Comparison of ENCODE assay signal across 1 cellular context in the genomic region with DNA sequence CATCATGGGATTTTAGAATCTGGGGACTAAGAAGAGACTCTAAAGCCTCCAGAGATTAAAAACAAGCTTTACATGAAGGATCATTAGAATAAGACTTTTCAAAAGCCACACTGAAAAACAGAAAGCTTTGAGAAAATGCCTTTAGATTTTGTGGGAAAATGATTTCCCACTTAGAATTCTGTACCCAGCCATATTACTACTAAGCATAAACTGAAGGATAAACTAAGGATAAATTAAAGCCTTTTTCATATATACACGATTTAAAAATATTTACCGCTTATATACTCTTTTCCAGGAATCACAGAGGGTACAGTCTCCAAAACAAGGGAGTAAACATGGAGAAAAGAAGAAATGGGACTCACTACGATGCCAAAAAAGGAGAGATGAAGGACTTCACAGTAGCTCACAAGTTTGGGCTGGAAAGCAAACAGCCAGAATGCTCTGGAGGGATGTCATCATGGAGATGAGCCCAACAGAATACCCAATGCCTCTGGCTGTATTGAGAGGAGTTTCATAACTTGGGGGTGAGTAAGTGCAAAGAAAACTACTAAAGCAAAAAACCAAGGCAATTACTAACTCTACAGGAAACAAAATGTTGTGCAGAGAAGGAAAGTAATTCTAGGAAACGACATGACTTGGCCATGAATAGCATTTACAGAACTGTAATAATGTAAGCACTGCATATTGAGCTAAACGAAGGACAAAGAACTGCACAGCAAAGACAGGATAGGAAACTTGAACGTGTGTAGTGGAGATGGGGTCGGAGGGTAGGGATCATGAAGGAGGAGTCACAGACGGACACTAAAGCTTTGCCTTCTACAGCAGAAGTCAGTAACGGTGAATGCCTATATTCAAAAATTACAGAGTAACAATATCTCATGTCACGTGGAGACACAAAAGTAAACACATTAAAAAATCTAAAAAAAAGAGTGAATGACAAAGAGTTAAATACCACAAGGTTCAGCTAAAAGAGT.
TF ChIP-seq lines count a peak whose summit lies in the region.

No MANE protein-coding gene starts in this region.

TF ChIP-seq in WTC11, 78 proteins besides CTCF, POLR2A, EP300 and RAD21 (continued from another document):
- TF ChIP-seq, protein P1, sequence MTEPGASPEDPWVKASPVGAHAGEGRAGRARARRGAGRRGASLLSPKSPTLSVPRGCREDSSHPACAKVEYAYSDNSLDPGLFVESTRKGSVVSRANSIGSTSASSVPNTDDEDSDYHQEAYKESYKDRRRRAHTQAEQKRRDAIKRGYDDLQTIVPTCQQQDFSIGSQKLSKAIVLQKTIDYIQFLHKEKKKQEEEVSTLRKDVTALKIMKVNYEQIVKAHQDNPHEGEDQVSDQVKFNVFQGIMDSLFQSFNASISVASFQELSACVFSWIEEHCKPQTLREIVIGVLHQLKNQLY (CRISPR knock-in tag; IDR thresholded peaks at IDR 0.05): no peak
- TF ChIP-seq ATF1 (CRISPR knock-in tag; IDR thresholded peaks at IDR 0.05): no peak
- TF ChIP-seq OVOL2 (CRISPR knock-in tag; IDR thresholded peaks at IDR 0.05; ENCODE audit: borderline replicate concordance): no peak
- TF ChIP-seq, protein P2, sequence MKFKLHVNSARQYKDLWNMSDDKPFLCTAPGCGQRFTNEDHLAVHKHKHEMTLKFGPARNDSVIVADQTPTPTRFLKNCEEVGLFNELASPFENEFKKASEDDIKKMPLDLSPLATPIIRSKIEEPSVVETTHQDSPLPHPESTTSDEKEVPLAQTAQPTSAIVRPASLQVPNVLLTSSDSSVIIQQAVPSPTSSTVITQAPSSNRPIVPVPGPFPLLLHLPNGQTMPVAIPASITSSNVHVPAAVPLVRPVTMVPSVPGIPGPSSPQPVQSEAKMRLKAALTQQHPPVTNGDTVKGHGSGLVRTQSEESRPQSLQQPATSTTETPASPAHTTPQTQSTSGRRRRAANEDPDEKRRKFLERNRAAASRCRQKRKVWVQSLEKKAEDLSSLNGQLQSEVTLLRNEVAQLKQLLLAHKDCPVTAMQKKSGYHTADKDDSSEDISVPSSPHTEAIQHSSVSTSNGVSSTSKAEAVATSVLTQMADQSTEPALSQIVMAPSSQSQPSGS (CRISPR knock-in tag; IDR thresholded peaks at IDR 0.05; ENCODE audit: borderline replicate concordance, low read depth): no peak
- no peak for TF ChIP-seq TP53 (CRISPR knock-in tag; IDR thresholded peaks at IDR 0.05)
- TF ChIP-seq MYBL2 (CRISPR knock-in tag; IDR thresholded peaks at IDR 0.05): no peak
- TF ChIP-seq, protein P3, sequence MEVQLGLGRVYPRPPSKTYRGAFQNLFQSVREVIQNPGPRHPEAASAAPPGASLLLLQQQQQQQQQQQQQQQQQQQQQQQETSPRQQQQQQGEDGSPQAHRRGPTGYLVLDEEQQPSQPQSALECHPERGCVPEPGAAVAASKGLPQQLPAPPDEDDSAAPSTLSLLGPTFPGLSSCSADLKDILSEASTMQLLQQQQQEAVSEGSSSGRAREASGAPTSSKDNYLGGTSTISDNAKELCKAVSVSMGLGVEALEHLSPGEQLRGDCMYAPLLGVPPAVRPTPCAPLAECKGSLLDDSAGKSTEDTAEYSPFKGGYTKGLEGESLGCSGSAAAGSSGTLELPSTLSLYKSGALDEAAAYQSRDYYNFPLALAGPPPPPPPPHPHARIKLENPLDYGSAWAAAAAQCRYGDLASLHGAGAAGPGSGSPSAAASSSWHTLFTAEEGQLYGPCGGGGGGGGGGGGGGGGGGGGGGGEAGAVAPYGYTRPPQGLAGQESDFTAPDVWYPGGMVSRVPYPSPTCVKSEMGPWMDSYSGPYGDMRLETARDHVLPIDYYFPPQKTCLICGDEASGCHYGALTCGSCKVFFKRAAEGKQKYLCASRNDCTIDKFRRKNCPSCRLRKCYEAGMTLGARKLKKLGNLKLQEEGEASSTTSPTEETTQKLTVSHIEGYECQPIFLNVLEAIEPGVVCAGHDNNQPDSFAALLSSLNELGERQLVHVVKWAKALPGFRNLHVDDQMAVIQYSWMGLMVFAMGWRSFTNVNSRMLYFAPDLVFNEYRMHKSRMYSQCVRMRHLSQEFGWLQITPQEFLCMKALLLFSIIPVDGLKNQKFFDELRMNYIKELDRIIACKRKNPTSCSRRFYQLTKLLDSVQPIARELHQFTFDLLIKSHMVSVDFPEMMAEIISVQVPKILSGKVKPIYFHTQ (CRISPR knock-in tag; IDR thresholded peaks at IDR 0.05): no peak
- no peak for TF ChIP-seq ZNF138 (CRISPR knock-in tag; conservative IDR thresholded peaks at IDR 0.05)
- TF ChIP-seq NFE2L1 (CRISPR knock-in tag; IDR thresholded peaks at IDR 0.05): no peak
- no peak for TF ChIP-seq ZNF423 (CRISPR knock-in tag; IDR thresholded peaks at IDR 0.05)
